9 cellular contexts compared by ENCODE assay signal in genomic region chr1:226690460-226690982, GRCh38. TPM values are rescaled to one million over a fixed set of nuclear protein-coding genes. Genes with fewer than 3 reads are reported as not detected.
DNase-seq lines count a peak whose midpoint lies in the region; ATAC-seq, FAIRE-seq and TF ChIP-seq lines count a peak whose summit lies in the region.
"Had no signal": no experiment of that assay in that cellular context is flagged by ENCODE, and none has a peak within 500 bp of the region (broad histone marks: within the 10 kb centered on the region; RNA-seq: fewer than 3 reads in every experiment).

No MANE protein-coding gene starts in this region.

- no peaks in the 10 kb centered on the region for H3K27me3 ChIP-seq in endothelial cell of umbilical vein (ENCODE audit: control insufficient read depth in 2 of 2, insufficient read depth in 2 of 2, low read length in 2 of 2)
- no peaks in the 10 kb centered on the region for H3K27me3 ChIP-seq in smooth muscle cell (ENCODE audit: low read depth)

- H3K27ac ChIP-seq in endothelial cell of umbilical vein (ENCODE audit: insufficient read depth, low read depth, low read length) = peak overlapping the region; percentile 42
- H3K27ac ChIP-seq in smooth muscle cell (ENCODE audit: low read depth) = peak overlapping the region; percentile 84
- H3K27ac ChIP-seq: KMS-11 had no signal

- H3K36me3 ChIP-seq in endothelial cell of umbilical vein (ENCODE audit: control insufficient read depth in 2 of 2, extremely low read depth in 1 of 2, insufficient read depth in 2 of 2, low read length in 2 of 2) (no peaks in the 10 kb centered on the region), smooth muscle cell (ENCODE audit: low read depth) (no peaks in the 10 kb centered on the region)

- POLR2A ChIA-PET in endothelial cell of umbilical vein (lab: Charles Lee) = no interaction called here

- H3K9ac ChIP-seq in endothelial cell of umbilical vein (replicated peaks; ENCODE audit: extremely low read depth, insufficient read depth, low read length) = peak overlapping the region; percentile 38
- H3K9ac ChIP-seq in smooth muscle cell (ENCODE audit: low read depth) = peak overlapping the region; percentile 12
- H3K9ac ChIP-seq: KMS-11 had no signal

- H3K9me1 ChIP-seq in endothelial cell of umbilical vein (replicated peaks; ENCODE audit: control insufficient read depth, extremely low read depth, insufficient read depth, low read length) = no peaks in the 10 kb centered on the region

- peaks cover 23% of the 10 kb centered on the region for H3F3A ChIP-seq in smooth muscle cell (ENCODE audit: low read depth)

- intact Hi-C loops in endothelial cell of umbilical vein (cut with micrococcal nuclease) = loop anchor here (1.0 kb wide), 3 partner anchors 9 to 33 kb away; no protein-coding TSS in a partner anchor

- TF ChIP-seq POLR2A in endothelial cell of umbilical vein (IDR thresholded peaks at IDR 0.05; ENCODE audit: low read depth, low read length) = no peak

- ATAC-seq in GM19023 (IDR thresholded peaks at IDR 0.05; ENCODE audit: unreplicated experiment) = no peak

- whole genome bisulfite sequencing in smooth muscle cell (ENCODE audit: low lambda C conversion rate) = 33% methylated on average over 8 of the region's 8 CpGs

- H3K4me3 ChIP-seq in endothelial cell of umbilical vein (replicated peaks in 1 of 3; ENCODE audit: insufficient read depth in 1 of 3, low read depth in 1 of 3, low read length in 3 of 3) (no peak overlapping the region), smooth muscle cell (no peak overlapping the region)

- no peaks in the 10 kb centered on the region for H3K79me2 ChIP-seq in endothelial cell of umbilical vein (ENCODE audit: control insufficient read depth, insufficient read depth, low read length)
- H3K79me2 ChIP-seq in smooth muscle cell (ENCODE audit: low read depth) = peaks cover 24% of the 10 kb centered on the region

- H3K9me3 ChIP-seq in endothelial cell of umbilical vein (replicated peaks; ENCODE audit: control insufficient read depth, insufficient read depth, low read length) (no peaks in the 10 kb centered on the region), smooth muscle cell (replicated peaks; ENCODE audit: low read depth) (no peaks in the 10 kb centered on the region)

- H3K4me2 ChIP-seq in endothelial cell of umbilical vein (ENCODE audit: insufficient read depth, low read length) = peak overlapping the region; percentile 64
- H3K4me2 ChIP-seq in smooth muscle cell = peak overlapping the region; percentile 54
- H3K4me2 ChIP-seq: KMS-11 had no signal

- H4K20me1 ChIP-seq in endothelial cell of umbilical vein (replicated peaks; ENCODE audit: control insufficient read depth, extremely low read depth, insufficient read depth, low read length) = no peaks in the 10 kb centered on the region
- no peaks in the 10 kb centered on the region for H4K20me1 ChIP-seq in smooth muscle cell (ENCODE audit: low read depth)

- H3K4me1 ChIP-seq in endothelial cell of umbilical vein (ENCODE audit: control insufficient read depth, extremely low read depth, insufficient read depth, low read length) (peaks cover 14% of the 10 kb centered on the region), smooth muscle cell (ENCODE audit: low read depth) (peaks cover 18% of the 10 kb centered on the region)

- TF ChIP-seq CTCF in endothelial cell of umbilical vein (IDR thresholded peaks at IDR 0.05; ENCODE audit: extremely low read depth in 1 of 2, insufficient read depth in 1 of 2, low read depth in 1 of 2, low read length in 2 of 2) (no peak), smooth muscle cell (IDR thresholded peaks at IDR 0.05; ENCODE audit: borderline replicate concordance, insufficient read depth, poor library complexity, severe bottlenecking) (no peak)

- DNase-seq in NCI-H146 treated with DMSO at 0.1 percent for 48 hours (lab: John Stamatoyannopoulos, UW; ENCODE audit: unreplicated experiment) (peak; percentile 40), T-helper 2 cell (peak in 3 of 5 experiments; percentile 62 to 89 (median 67)), endothelial cell of umbilical vein (ENCODE audit: low read depth, low spot score) (peak; percentile 89), smooth muscle cell (lab: John Stamatoyannopoulos, UW; ENCODE audit: unreplicated experiment) (no peak), NCI-H2196 (lab: John Stamatoyannopoulos, UW; ENCODE audit: unreplicated experiment) (no peak), epidermal melanocyte (ENCODE audit: insufficient read length, low spot score) (no peak), COLO829 (ENCODE audit: low spot score) (no peak)

- dilution Hi-C loops in endothelial cell of umbilical vein (cut with MboI; ENCODE audit: extremely low pct_ligation_motif_present, low sequenced_read_pairs) = no loop called here

- BruUV-seq in endothelial cell of umbilical vein (replicated peaks; lab: Mats Ljungman, UMichigan) = no TSS peak

- FAIRE-seq in endothelial cell of umbilical vein (lab: Jason Lieb, UNC) = peak; percentile 82

- H2AFZ ChIP-seq in endothelial cell of umbilical vein (ENCODE audit: low read depth, low read length) (peak overlapping the region; percentile 39), smooth muscle cell (ENCODE audit: low read depth) (peak overlapping the region; percentile 35)

- CTCF ChIA-PET in endothelial cell of umbilical vein (lab: Charles Lee) = no interaction called here

TF ChIP-seq in endothelial cell of umbilical vein, 7 proteins besides CTCF, POLR2A, EP300 and RAD21:
- no peak for TF ChIP-seq MAX (IDR thresholded peaks at IDR 0.05; ENCODE audit: insufficient read depth, insufficient read length)
- no peak for TF ChIP-seq FOS (IDR thresholded peaks at IDR 0.05; ENCODE audit: borderline replicate concordance, insufficient read depth, low read length)
- peak; percentile 67 for TF ChIP-seq GATA2 (IDR thresholded peaks at IDR 0.05; ENCODE audit: insufficient read depth, insufficient read length, low read depth, low read length)
- no peak for TF ChIP-seq POLR2AphosphoS5 (IDR thresholded peaks at IDR 0.05; ENCODE audit: insufficient read depth, low read depth, low read length)
- TF ChIP-seq JUN (IDR thresholded peaks at IDR 0.05; ENCODE audit: borderline replicate concordance, insufficient read depth, insufficient read length, low read depth) = peak; percentile 36
- TF ChIP-seq EZH2 (IDR thresholded peaks at IDR 0.05; ENCODE audit: borderline replicate concordance, low read depth, low read length, severe bottlenecking) = no peak
- TF ChIP-seq MYC (IDR thresholded peaks at IDR 0.05; ENCODE audit: low read depth, low read length) = no peak

RNA-seq across cellular contexts. Expression of gene ITPKB, which starts 48.6 kb away (rescaled TPM):
- total RNA-seq in endothelial cell of umbilical vein (34.8 and 37.2 TPM in 2 replicates), smooth muscle cell (8.9 and 12.5 TPM in 2 replicates)
- polyA plus RNA-seq in endothelial cell of umbilical vein (7.2 and 7.7 TPM in 2 replicates), smooth muscle cell (11.4 and 12.2 TPM in 2 replicates)
- 5.2 and 6.4 TPM in 2 replicates for polyA plus RNA-seq in endothelial cell of umbilical vein (2011; cell fraction: cytosol; rRNA removed)
- 16.7 and 18.5 TPM in 2 replicates for polyA plus RNA-seq in endothelial cell of umbilical vein (2011; cell fraction: nucleus; rRNA removed)
- polyA plus RNA-seq in endothelial cell of umbilical vein (2012) = 8.2 and 9.9 TPM in 2 replicates
- polyA minus RNA-seq in endothelial cell of umbilical vein = 18.9 and 21.7 TPM in 2 replicates
- polyA minus RNA-seq in endothelial cell of umbilical vein (2011; cell fraction: cytosol; rRNA and poly(A)+ RNA removed) = 0.20 TPM
- polyA minus RNA-seq in endothelial cell of umbilical vein (2011; cell fraction: nucleus; rRNA and poly(A)+ RNA removed) = 23.3 and 33.6 TPM in 2 replicates

Comparison
In these comparisons a context has a peak if more than half of its experiments do, and no peak if none do; other contexts are left out.
1. DNase-seq: peak in NCI-H146 treated with DMSO at 0.1 percent for 48 hours (single experiment), T-helper 2 cell (3 of 5) and endothelial cell of umbilical vein (single experiment); none in smooth muscle cell (single experiment), NCI-H2196 (single experiment), epidermal melanocyte (single experiment) and COLO829 (single experiment).